ENCODE assay signal across 28 cellular contexts in the genomic region with DNA sequence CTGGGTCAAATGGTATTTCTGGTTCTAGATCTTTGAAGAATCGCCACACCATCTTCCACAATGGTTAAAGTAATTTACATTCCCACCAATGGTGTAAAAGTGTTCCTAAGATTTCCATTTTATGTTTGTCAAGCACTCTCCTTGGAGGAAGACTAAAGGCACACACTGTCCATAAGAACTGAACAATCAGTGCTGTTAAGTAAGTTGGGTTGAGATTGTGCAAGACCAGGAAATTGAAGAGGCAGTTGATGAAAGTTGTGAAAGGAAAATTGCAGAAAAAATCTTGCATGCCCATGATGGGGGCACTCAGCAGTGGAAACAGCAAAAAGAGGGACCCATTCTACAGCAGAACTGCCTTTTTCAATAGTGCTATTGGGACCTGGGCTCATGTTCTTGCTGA.
DNase-seq lines count a peak whose midpoint lies in the region; ATAC-seq and TF ChIP-seq lines count a peak whose summit lies in the region.
"Had no signal": no experiment of that assay in that cellular context is flagged by ENCODE, and none has a peak within 500 bp of the region (broad histone marks: within the 10 kb centered on the region; RNA-seq: fewer than 3 reads in every experiment).

No MANE protein-coding gene starts in this region.

- in situ Hi-C loops in Panc1 (cut with HindIII; ENCODE audit: low pct_unique_long_range_greater_than_20kb, low sequenced_read_pairs): no loop called here

- no peak overlapping the region for H3K9ac ChIP-seq in mesendoderm (ENCODE audit: low read length)

- H3K18ac ChIP-seq in mesendoderm (ENCODE audit: low read length): no peak overlapping the region

- no peak for DNase-seq in left ventricle myocardium superior
- DNase-seq in right cardiac atrium: no peak
- DNase-seq in Panc1 (ENCODE audit: low read depth, low spot score): no peak
- DNase-seq in iris pigment epithelial cell (ENCODE audit: low read depth): peak; percentile 45
- DNase-seq in mesendoderm: no peak
- DNase-seq in activated CD4-positive, alpha-beta T cell treated with anti-CD3 and anti-CD28 coated beads, Interleukin-2, amount 50 U/mL, for 1 hour: no peak
- DNase-seq: activated CD4-positive, CD25-positive, alpha-beta regulatory T cell treated with anti-CD3 and anti-CD28 coated beads, Interleukin-2, amount 50 U/mL, for 72 hours; activated CD8-positive, alpha-beta T cell treated with anti-CD3 and anti-CD28 coated beads for 36 hours; activated naive CD4-positive, alpha-beta T cell treated with anti-CD3 and anti-CD28 coated beads, Interleukin-2, amount 50 U/mL, for 16 hours; amygdala; DMS153; foreskin fibroblast; heart right ventricle; HFFc6; mesenchymal stem cell; naive B cell; NCI-H1105 treated with DMSO at 0.1 percent for 48 hours; NCI-H1930; psoas muscle; stimulated activated CD8-positive, alpha-beta memory T cell treated with anti-CD3 and anti-CD28 coated beads, Interleukin-4, amount 100 ng/mL, for 48 hours; stimulated activated naive CD8-positive, alpha-beta T cell treated with anti-CD3 and anti-CD28 coated beads, Interleukin-15, amount 100 ng/mL, for 72 hours; thyroid gland had no signal

- H3K4me2 ChIP-seq in mesendoderm (ENCODE audit: low read length): no peak overlapping the region
- H3K4me2 ChIP-seq: GM23338 had no signal

- intact Hi-C loops in left ventricle myocardium superior (cut with micrococcal nuclease): loop anchor here (10.0 kb wide), 1 partner anchor 125 kb away; no protein-coding TSS in a partner anchor
- intact Hi-C loops in right cardiac atrium (cut with DNase I): loop anchor here in 3 of 4 donors (10.0 kb wide), 3 partner anchors 125 to 525 kb away; a partner anchor contains a TSS
- intact Hi-C loops in Panc1 (cut with micrococcal nuclease; ENCODE audit: unreplicated experiment): loop anchor here (10.0 kb wide), 1 partner anchor 275 kb away; no protein-coding TSS in a partner anchor

- H3K27me3 ChIP-seq in right cardiac atrium (ENCODE audit: control insufficient read depth, insufficient read depth) (no peaks in the 10 kb centered on the region), Panc1 (ENCODE audit: control insufficient read depth, insufficient read depth, low read length) (no peaks in the 10 kb centered on the region), mesendoderm (ENCODE audit: insufficient read depth, low read length, poor library complexity) (no peaks in the 10 kb centered on the region)
- H3K27me3 ChIP-seq: heart right ventricle, thyroid gland had no signal

- no peak for TF ChIP-seq CTCF in Panc1 (IDR thresholded peaks at IDR 0.05)

- no peak overlapping the region for H3K56ac ChIP-seq in mesendoderm (ENCODE audit: low read length)

- POLR2A ChIA-PET in Panc1 (lab: Charles Lee): no interaction called here

- H3K9me3 ChIP-seq in right cardiac atrium (ENCODE audit: control insufficient read depth, low read length) (no peaks in the 10 kb centered on the region), Panc1 (ENCODE audit: control insufficient read depth, insufficient read depth, low read depth, low read length) (no peaks in the 10 kb centered on the region)
- H3K9me3 ChIP-seq: heart right ventricle, psoas muscle, SJSA1, thyroid gland had no signal

- no peak overlapping the region for H3K4me3 ChIP-seq in right cardiac atrium (ENCODE audit: low read length)
- no peak overlapping the region for H3K4me3 ChIP-seq in Panc1 (ENCODE audit: low read depth in 2 of 2, low read length in 2 of 2)
- no peak overlapping the region for H3K4me3 ChIP-seq in mesendoderm (ENCODE audit: low read length)
- H3K4me3 ChIP-seq: GM23338, heart right ventricle, psoas muscle, SJSA1, skin epidermis, thyroid gland had no signal

- H3K4me1 ChIP-seq in right cardiac atrium (ENCODE audit: control insufficient read depth, insufficient read depth, low read length): peaks cover 5% of the 10 kb centered on the region
- H3K4me1 ChIP-seq in Panc1 (ENCODE audit: control insufficient read depth, insufficient read depth, low read length): peaks cover 13% of the 10 kb centered on the region
- no peaks in the 10 kb centered on the region for H3K4me1 ChIP-seq in mesendoderm (ENCODE audit: control insufficient read depth, low read depth, low read length)

- H2AK5ac ChIP-seq in mesendoderm (ENCODE audit: low read length): no peak overlapping the region

- WGBS in right cardiac atrium: 98% methylated on average over 1 of the region's 1 CpG
- WGBS in mesendoderm (ENCODE audit: extremely low coverage, insufficient coverage, low lambda C conversion rate): no CpG with 5 or more reads among the region's 1 CpG

- H2BK120ac ChIP-seq in mesendoderm (ENCODE audit: low read depth, low read length): no peak overlapping the region

- no TSS peak for BruUV-seq in Panc1 (replicated peaks; lab: Mats Ljungman, UMichigan)

- no peak overlapping the region for H4K5ac ChIP-seq in mesendoderm (ENCODE audit: low read length)

- CTCF ChIA-PET in Panc1 (lab: Charles Lee): no interaction called here

- no peak overlapping the region for H4K8ac ChIP-seq in mesendoderm (ENCODE audit: low read depth, low read length)

- H3K27ac ChIP-seq in right cardiac atrium (ENCODE audit: low read length) (no peak overlapping the region), Panc1 (ENCODE audit: low read length) (peak overlapping the region; percentile 51; the same call in 1 of the 2 replicates), mesendoderm (ENCODE audit: low read depth, low read length) (no peak overlapping the region)
- H3K27ac ChIP-seq: psoas muscle, SJSA1, skin epidermis had no signal

- no peak overlapping the region for H2BK5ac ChIP-seq in mesendoderm (ENCODE audit: low read length)

- no peaks in the 10 kb centered on the region for H3K79me2 ChIP-seq in mesendoderm (ENCODE audit: control insufficient read depth, insufficient read depth, low read length)

- no peak overlapping the region for H2BK15ac ChIP-seq in mesendoderm (replicated peaks; ENCODE audit: low read depth)

- no peak overlapping the region for H3K4ac ChIP-seq in mesendoderm (ENCODE audit: low read depth, low read length)

- H3K36me3 ChIP-seq in Panc1 (ENCODE audit: control insufficient read depth, insufficient read depth, low read length) (no peaks in the 10 kb centered on the region), mesendoderm (ENCODE audit: control insufficient read depth, insufficient read depth, low read length) (no peaks in the 10 kb centered on the region)
- H3K36me3 ChIP-seq: heart right ventricle, SJSA1, thyroid gland had no signal

- H3K23ac ChIP-seq in mesendoderm (ENCODE audit: low read length): no peak overlapping the region

- H3K79me1 ChIP-seq in mesendoderm (ENCODE audit: low read length): no peaks in the 10 kb centered on the region

- ATAC-seq in left ventricle myocardium superior (peak; percentile 41), right cardiac atrium (no peak), Panc1 (no peak), HG02938 (IDR thresholded peaks at IDR 0.05; ENCODE audit: unreplicated experiment) (no peak), GM19035 (IDR thresholded peaks at IDR 0.05; ENCODE audit: unreplicated experiment) (no peak)
- ATAC-seq: activated CD8-positive, alpha-beta T cell treated with anti-CD3 and anti-CD28 coated beads for 36 hours; activated T-helper 17 cell treated with anti-CD3 and anti-CD28 coated beads, Interleukin-2, amount 50 U/mL, for 72 hours; GM23338; stimulated activated naive CD8-positive, alpha-beta T cell treated with anti-CD3 and anti-CD28 coated beads, Interleukin-15, amount 100 ng/mL, for 72 hours had no signal
